Comparison of ENCODE assay signal across 17 cellular contexts in genomic region chr3:9787714-9788113, GRCh38. TPM values are rescaled to one million over a fixed set of nuclear protein-coding genes. Genes with fewer than 3 reads are reported as not detected.
DNase-seq lines count a peak whose midpoint lies in the region; ATAC-seq and TF ChIP-seq lines count a peak whose summit lies in the region.
"Had no signal": no experiment of that assay in that cellular context is flagged by ENCODE, and none has a peak within 500 bp of the region (broad histone marks: within the 10 kb centered on the region; RNA-seq: fewer than 3 reads in every experiment).

No MANE protein-coding gene starts in this region.

- H3K9me3 Mint-ChIP-seq in natural killer cell treated with Interleukin-12 subunit alpha and Interleukin-12 subunit beta and Interleukin-15 and Interleukin-18, amount 100 ng/mL, for 72 hours = no peaks in the 10 kb centered on the region
- H3K9me3 Mint-ChIP-seq in natural killer cell = no peaks in the 10 kb centered on the region
- no peaks in the 10 kb centered on the region for H3K9me3 Mint-ChIP-seq in activated CD4-positive, alpha-beta memory T cell treated with anti-CD3 and anti-CD28 coated beads for 36 hours
- no peaks in the 10 kb centered on the region for H3K9me3 Mint-ChIP-seq in central memory CD8-positive, alpha-beta T cell
- H3K9me3 Mint-ChIP-seq in stimulated activated naive CD8-positive, alpha-beta T cell treated with anti-CD3 and anti-CD28 coated beads, Interleukin-15, amount 100 ng/mL, for 72 hours = no peaks in the 10 kb centered on the region

- no peak overlapping the region for H3K27ac ChIP-seq in coronary artery
- H3K27ac ChIP-seq: PC-9, skin epidermis had no signal

- intact Hi-C loops in natural killer cell (cut with micrococcal nuclease) = no loop called here
- intact Hi-C loops in activated CD4-positive, alpha-beta memory T cell treated with anti-CD3 and anti-CD28 coated beads for 36 hours (cut with micrococcal nuclease) = loop anchor here (1.0 kb wide), 1 partner anchor 9 kb away; no protein-coding TSS in a partner anchor

- ATAC-seq in natural killer cell treated with Interleukin-12 subunit alpha and Interleukin-12 subunit beta and Interleukin-15 and Interleukin-18, amount 100 ng/mL, for 72 hours = no peak
- ATAC-seq in natural killer cell = no peak
- no peak for ATAC-seq in central memory CD8-positive, alpha-beta T cell (replicated peaks; ENCODE audit: extremely low read depth, poor library complexity, severe bottlenecking)
- ATAC-seq in stimulated activated naive CD8-positive, alpha-beta T cell treated with anti-CD3 and anti-CD28 coated beads, Interleukin-15, amount 100 ng/mL, for 72 hours = no peak

- peak overlapping the region; percentile 9 to 21 for H3K27ac Mint-ChIP-seq in natural killer cell treated with Interleukin-12 subunit alpha and Interleukin-12 subunit beta and Interleukin-15 and Interleukin-18, amount 100 ng/mL, for 72 hours
- peak overlapping the region in 1 of 2 donors; percentile 22 for H3K27ac Mint-ChIP-seq in natural killer cell
- peak overlapping the region; percentile 91 for H3K27ac Mint-ChIP-seq in activated CD4-positive, alpha-beta memory T cell treated with anti-CD3 and anti-CD28 coated beads for 36 hours
- H3K27ac Mint-ChIP-seq in central memory CD8-positive, alpha-beta T cell (ENCODE audit: low read depth) = peak overlapping the region; percentile 69
- H3K27ac Mint-ChIP-seq in stimulated activated naive CD8-positive, alpha-beta T cell treated with anti-CD3 and anti-CD28 coated beads, Interleukin-15, amount 100 ng/mL, for 72 hours = peak overlapping the region in 1 of 2 donors; percentile 57

- POLR2A ChIA-PET in activated CD4-positive, alpha-beta memory T cell treated with anti-CD3 and anti-CD28 coated beads for 36 hours (lab: Charles Lee) = interaction anchor here (1.2 kb wide), 1 partner anchor 10 kb away, joined by 9 read pairs; no protein-coding TSS in a partner anchor

- TF ChIP-seq CTCF in natural killer cell (IDR thresholded peaks at IDR 0.05) (no peak), coronary artery (IDR thresholded peaks at IDR 0.05) (no peak)

- no peaks in the 10 kb centered on the region for H3K27me3 Mint-ChIP-seq in natural killer cell treated with Interleukin-12 subunit alpha and Interleukin-12 subunit beta and Interleukin-15 and Interleukin-18, amount 100 ng/mL, for 72 hours
- no peaks in the 10 kb centered on the region for H3K27me3 Mint-ChIP-seq in natural killer cell (ENCODE audit: low read depth in 2 of 2)
- no peaks in the 10 kb centered on the region for H3K27me3 Mint-ChIP-seq in activated CD4-positive, alpha-beta memory T cell treated with anti-CD3 and anti-CD28 coated beads for 36 hours
- no peaks in the 10 kb centered on the region for H3K27me3 Mint-ChIP-seq in central memory CD8-positive, alpha-beta T cell
- H3K27me3 Mint-ChIP-seq in stimulated activated naive CD8-positive, alpha-beta T cell treated with anti-CD3 and anti-CD28 coated beads, Interleukin-15, amount 100 ng/mL, for 72 hours = no peaks in the 10 kb centered on the region

- H3K4me3 Mint-ChIP-seq in natural killer cell treated with Interleukin-12 subunit alpha and Interleukin-12 subunit beta and Interleukin-15 and Interleukin-18, amount 100 ng/mL, for 72 hours = no peak overlapping the region
- H3K4me3 Mint-ChIP-seq in natural killer cell = no peak overlapping the region
- peak overlapping the region; percentile 22 for H3K4me3 Mint-ChIP-seq in activated CD4-positive, alpha-beta memory T cell treated with anti-CD3 and anti-CD28 coated beads for 36 hours
- H3K4me3 Mint-ChIP-seq in central memory CD8-positive, alpha-beta T cell = no peak overlapping the region
- peak overlapping the region; percentile 26 to 51 for H3K4me3 Mint-ChIP-seq in stimulated activated naive CD8-positive, alpha-beta T cell treated with anti-CD3 and anti-CD28 coated beads, Interleukin-15, amount 100 ng/mL, for 72 hours

- H3K4me1 Mint-ChIP-seq in natural killer cell treated with Interleukin-12 subunit alpha and Interleukin-12 subunit beta and Interleukin-15 and Interleukin-18, amount 100 ng/mL, for 72 hours (ENCODE audit: low read depth in 2 of 2) = peaks cover 31 to 40% of the 10 kb centered on the region in 2 donors
- H3K4me1 Mint-ChIP-seq in natural killer cell = peaks cover 36 to 50% of the 10 kb centered on the region in 2 donors
- peaks cover 54% of the 10 kb centered on the region for H3K4me1 Mint-ChIP-seq in activated CD4-positive, alpha-beta memory T cell treated with anti-CD3 and anti-CD28 coated beads for 36 hours (ENCODE audit: low read depth)
- H3K4me1 Mint-ChIP-seq in central memory CD8-positive, alpha-beta T cell = peaks cover 39% of the 10 kb centered on the region
- H3K4me1 Mint-ChIP-seq in stimulated activated naive CD8-positive, alpha-beta T cell treated with anti-CD3 and anti-CD28 coated beads, Interleukin-15, amount 100 ng/mL, for 72 hours = peaks cover 65% of the 10 kb centered on the region

- H3K36me3 Mint-ChIP-seq in natural killer cell treated with Interleukin-12 subunit alpha and Interleukin-12 subunit beta and Interleukin-15 and Interleukin-18, amount 100 ng/mL, for 72 hours = peaks cover 29% of the 10 kb centered on the region
- peaks cover 21% of the 10 kb centered on the region for H3K36me3 Mint-ChIP-seq in natural killer cell
- H3K36me3 Mint-ChIP-seq in activated CD4-positive, alpha-beta memory T cell treated with anti-CD3 and anti-CD28 coated beads for 36 hours = peaks cover 64% of the 10 kb centered on the region
- H3K36me3 Mint-ChIP-seq in central memory CD8-positive, alpha-beta T cell (ENCODE audit: insufficient read depth) = peaks cover 46% of the 10 kb centered on the region

- no peak overlapping the region for H3K4me3 ChIP-seq in coronary artery
- H3K4me3 ChIP-seq: PC-9, skin epidermis had no signal

- CTCF ChIA-PET in activated CD4-positive, alpha-beta memory T cell treated with anti-CD3 and anti-CD28 coated beads for 36 hours (lab: Charles Lee) = interaction anchor here (0.6 to 1.2 kb wide), 4 partner anchors 9 to 50 kb away, joined by 3 to 4 read pairs (median 3); no protein-coding TSS in a partner anchor

- DNase-seq in natural killer cell treated with Interleukin-12 subunit alpha and Interleukin-12 subunit beta and Interleukin-15 and Interleukin-18, amount 100 ng/mL, for 72 hours (ENCODE audit: low spot score) = no peak
- DNase-seq in natural killer cell = no peak
- DNase-seq in activated CD4-positive, alpha-beta memory T cell treated with anti-CD3 and anti-CD28 coated beads for 36 hours = peak; percentile 61
- no peak for DNase-seq in central memory CD8-positive, alpha-beta T cell (ENCODE audit: low spot score in 2 of 2)
- DNase-seq in stimulated activated naive CD8-positive, alpha-beta T cell treated with anti-CD3 and anti-CD28 coated beads, Interleukin-15, amount 100 ng/mL, for 72 hours = no peak
- DNase-seq in NCI-H2029 treated with DMSO at 0.1 percent for 48 hours (lab: John Stamatoyannopoulos, UW) = no peak
- DNase-seq in coronary artery (ENCODE audit: low spot score) = no peak
- no peak for DNase-seq in stimulated activated naive CD4-positive, alpha-beta T cell (lab: John Stamatoyannopoulos, UW)
- DNase-seq: activated gamma-delta T cell treated with Interleukin-2 at 50 U/mL for 16 hours, AML-193, GOT3, mesendoderm, NCI-H146, NCI-H510A, occipital lobe, PC-9 had no signal

RNA-seq across cellular contexts. Expression of gene TADA3, which starts 4.6 kb away (rescaled TPM):
- total RNA-seq in natural killer cell treated with Interleukin-12 subunit alpha and Interleukin-12 subunit beta and Interleukin-15 and Interleukin-18, amount 100 ng/mL, for 72 hours = 10 to 100 TPM; 58.3 to 65.6 TPM
- 10 to 100 TPM; 59.2 to 73.7 (median 69.2) TPM for total RNA-seq in natural killer cell
- total RNA-seq in activated CD4-positive, alpha-beta memory T cell treated with anti-CD3 and anti-CD28 coated beads for 36 hours = 10 to 100 TPM; 86.9 to 92.1 TPM

RNA-seq across cellular contexts. Expression of gene ARPC4, which starts 5.2 kb away (rescaled TPM):
- 100 to 1,000 TPM; 323 to 381 TPM for total RNA-seq in natural killer cell treated with Interleukin-12 subunit alpha and Interleukin-12 subunit beta and Interleukin-15 and Interleukin-18, amount 100 ng/mL, for 72 hours
- total RNA-seq in natural killer cell = 100 to 1,000 TPM; 282 to 288 (median 285) TPM
- total RNA-seq in activated CD4-positive, alpha-beta memory T cell treated with anti-CD3 and anti-CD28 coated beads for 36 hours = 100 to 1,000 TPM; 237 to 240 TPM

RNA-seq across cellular contexts. Expression of gene CAMK1, which starts 18.0 kb away (rescaled TPM):
- 10 to 100 TPM; 19.8 to 24.4 TPM for total RNA-seq in natural killer cell treated with Interleukin-12 subunit alpha and Interleukin-12 subunit beta and Interleukin-15 and Interleukin-18, amount 100 ng/mL, for 72 hours
- 10 to 100 TPM in 1 of 3 donors, 1 to 10 TPM in 2; 7.4 to 20.4 (median 8.7) TPM for total RNA-seq in natural killer cell
- total RNA-seq in activated CD4-positive, alpha-beta memory T cell treated with anti-CD3 and anti-CD28 coated beads for 36 hours = 10 to 100 TPM; 48.2 to 51.9 TPM

RNA-seq across cellular contexts. Expression of gene TTLL3, which starts 22.3 kb away (rescaled TPM):
- 10 to 100 TPM; 50.0 to 91.3 TPM for total RNA-seq in natural killer cell treated with Interleukin-12 subunit alpha and Interleukin-12 subunit beta and Interleukin-15 and Interleukin-18, amount 100 ng/mL, for 72 hours
- total RNA-seq in natural killer cell = 100 to 1,000 TPM; 133 to 137 (median 136) TPM
- 10 to 100 TPM; 49.6 to 49.7 TPM for total RNA-seq in activated CD4-positive, alpha-beta memory T cell treated with anti-CD3 and anti-CD28 coated beads for 36 hours

RNA-seq across cellular contexts. Expression of gene OGG1, which starts 38.0 kb away (rescaled TPM):
- total RNA-seq in natural killer cell treated with Interleukin-12 subunit alpha and Interleukin-12 subunit beta and Interleukin-15 and Interleukin-18, amount 100 ng/mL, for 72 hours = 10 to 100 TPM; 35.9 to 42.5 TPM
- total RNA-seq in natural killer cell = 10 to 100 TPM; 33.4 to 52.1 (median 34.7) TPM
- total RNA-seq in activated CD4-positive, alpha-beta memory T cell treated with anti-CD3 and anti-CD28 coated beads for 36 hours = 10 to 100 TPM; 35.7 to 36.5 TPM

Comparison
In these comparisons a context has a peak if more than half of its experiments do, and no peak if none do; other contexts are left out.
1. H3K4me3 Mint-ChIP-seq: peak in activated CD4-positive, alpha-beta memory T cell treated with anti-CD3 and anti-CD28 coated beads for 36 hours (single experiment) and stimulated activated naive CD8-positive, alpha-beta T cell treated with anti-CD3 and anti-CD28 coated beads, Interleukin-15, amount 100 ng/mL, for 72 hours (2 of 2); none in natural killer cell treated with Interleukin-12 subunit alpha and Interleukin-12 subunit beta and Interleukin-15 and Interleukin-18, amount 100 ng/mL, for 72 hours (single experiment), natural killer cell (single experiment) and central memory CD8-positive, alpha-beta T cell (single experiment).